In the genomic region with DNA sequence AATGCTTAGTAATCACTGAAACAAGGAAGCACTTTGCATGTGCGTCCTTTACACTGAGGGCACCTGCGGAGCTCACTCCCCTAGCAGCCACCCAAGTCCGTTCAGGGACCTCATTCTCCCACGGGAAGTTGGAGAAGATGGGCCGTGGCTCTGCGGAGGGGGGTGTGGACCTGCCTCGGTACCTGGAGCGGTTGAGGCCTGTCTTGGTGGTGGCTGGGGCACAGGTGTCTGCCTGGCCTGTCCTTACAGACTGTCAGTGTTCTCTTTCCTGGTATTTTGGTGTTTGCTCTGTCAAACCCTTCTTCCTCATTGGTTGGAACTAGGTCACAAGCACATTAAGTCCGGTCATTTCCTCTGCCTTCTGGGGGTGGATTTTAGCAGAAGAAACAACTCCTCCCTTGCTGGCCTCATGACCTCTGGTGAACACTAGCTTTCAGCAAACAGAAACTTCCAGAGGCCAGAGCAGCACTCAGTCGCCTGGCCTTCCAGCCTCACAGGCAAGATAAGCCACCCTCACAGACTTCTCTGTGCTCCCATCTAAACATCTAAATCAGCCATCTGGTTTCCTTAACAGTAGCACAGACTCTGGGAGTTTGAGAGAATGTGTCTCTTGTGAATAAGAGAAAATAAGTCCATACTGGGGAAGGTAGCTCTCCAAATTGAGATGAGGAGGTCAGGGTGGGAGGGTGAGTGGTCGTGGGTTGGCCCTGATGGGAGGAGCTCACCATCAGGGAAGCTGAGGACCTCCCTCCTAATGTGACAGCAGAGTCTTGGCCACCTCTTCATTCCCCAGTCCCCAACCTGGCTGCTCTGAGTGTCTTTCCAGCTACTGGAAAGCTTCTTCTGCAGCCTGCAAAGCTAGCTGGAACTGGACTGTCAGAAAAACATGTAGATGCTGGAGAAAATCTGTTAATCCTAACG, we compare ENCODE assay signal across 8 cellular contexts. TPM values are rescaled to one million over a fixed set of nuclear protein-coding genes. Genes with fewer than 3 reads are reported as not detected.
DNase-seq lines count a peak whose midpoint lies in the region; ATAC-seq and TF ChIP-seq lines count a peak whose summit lies in the region.

No MANE protein-coding gene starts in this region.

- DNase-seq in HFFc6: no peak
- no peak for DNase-seq in activated CD8-positive, alpha-beta T cell treated with anti-CD3 and anti-CD28 coated beads, Interleukin-2, amount 10 ng/mL, durations not matched to agents 7 days and 5 days
- DNase-seq in right cardiac atrium: peak; percentile 50 to 74 (median 62)
- no peak for DNase-seq in NCI-H526 treated with DMSO at 0.1 percent for 48 hours (lab: John Stamatoyannopoulos, UW)
- no peak for DNase-seq in NCI-H524 (lab: John Stamatoyannopoulos, UW)

- H3K27ac ChIP-seq in right cardiac atrium (ENCODE audit: low read length): peak overlapping the region; percentile 71
- H3K27ac ChIP-seq in skin epidermis: peak overlapping the region in 14 of 21 experiments; percentile 37 to 78 (median 58)

- H3K4me1 Mint-ChIP-seq in HFFc6 (ENCODE audit: low read depth): peaks cover 33% of the 10 kb centered on the region
- H3K4me1 Mint-ChIP-seq in activated CD8-positive, alpha-beta T cell treated with anti-CD3 and anti-CD28 coated beads, Interleukin-2, amount 10 ng/mL, durations not matched to agents 7 days and 5 days (ENCODE audit: low read depth): peaks cover 27% of the 10 kb centered on the region

- POLR2A ChIA-PET in activated CD8-positive, alpha-beta T cell treated with anti-CD3 and anti-CD28 coated beads, Interleukin-2, amount 10 ng/mL, durations not matched to agents 7 days and 5 days (lab: Charles Lee): no interaction called here

- CTCF ChIA-PET in activated CD8-positive, alpha-beta T cell treated with anti-CD3 and anti-CD28 coated beads, Interleukin-2, amount 10 ng/mL, durations not matched to agents 7 days and 5 days (lab: Charles Lee): interaction anchor here (1.0 to 1.7 kb wide), 2 partner anchors 19 to 84 kb away, joined by 3 to 6 read pairs; no protein-coding TSS in a partner anchor

- H3K4me3 Mint-ChIP-seq in HFFc6: no peak overlapping the region
- H3K4me3 Mint-ChIP-seq in activated CD8-positive, alpha-beta T cell treated with anti-CD3 and anti-CD28 coated beads, Interleukin-2, amount 10 ng/mL, durations not matched to agents 7 days and 5 days: no peak overlapping the region

- TF ChIP-seq CTCF in HFFc6 (IDR thresholded peaks at IDR 0.05): no peak

- H3K4me3 ChIP-seq in right cardiac atrium (ENCODE audit: low read length): no peak overlapping the region
- H3K4me3 ChIP-seq in skin epidermis: no peak overlapping the region

- no peaks in the 10 kb centered on the region for H3K36me3 Mint-ChIP-seq in HFFc6 (ENCODE audit: low read depth)
- H3K36me3 Mint-ChIP-seq in activated CD8-positive, alpha-beta T cell treated with anti-CD3 and anti-CD28 coated beads, Interleukin-2, amount 10 ng/mL, durations not matched to agents 7 days and 5 days (ENCODE audit: low read depth): peaks cover 18% of the 10 kb centered on the region

- H3K27me3 Mint-ChIP-seq in HFFc6 (ENCODE audit: insufficient read depth): no peaks in the 10 kb centered on the region; the same call in none of the 2 replicates
- no peaks in the 10 kb centered on the region for H3K27me3 Mint-ChIP-seq in activated CD8-positive, alpha-beta T cell treated with anti-CD3 and anti-CD28 coated beads, Interleukin-2, amount 10 ng/mL, durations not matched to agents 7 days and 5 days (ENCODE audit: low read depth)

- 53% methylated on average over 12 of the region's 12 CpGs for WGBS in right cardiac atrium

- no peaks in the 10 kb centered on the region for H3K27me3 ChIP-seq in right cardiac atrium (ENCODE audit: control insufficient read depth, insufficient read depth)

- H3K9me3 Mint-ChIP-seq in HFFc6: no peaks in the 10 kb centered on the region
- no peaks in the 10 kb centered on the region for H3K9me3 Mint-ChIP-seq in activated CD8-positive, alpha-beta T cell treated with anti-CD3 and anti-CD28 coated beads, Interleukin-2, amount 10 ng/mL, durations not matched to agents 7 days and 5 days (ENCODE audit: insufficient read depth)

- no peaks in the 10 kb centered on the region for H3K9me3 ChIP-seq in right cardiac atrium (ENCODE audit: control insufficient read depth, low read length)

- intact Hi-C loops in right cardiac atrium (cut with DNase I): loop anchor here in 1 of 4 donors (10.0 kb wide), 1 partner anchor 117 kb away; the partner anchor contains the start of gene LZTR1

- peaks cover 8% of the 10 kb centered on the region for H3K4me1 ChIP-seq in right cardiac atrium (ENCODE audit: control insufficient read depth, insufficient read depth, low read length)

- no peak for ATAC-seq in activated CD8-positive, alpha-beta T cell treated with anti-CD3 and anti-CD28 coated beads, Interleukin-2, amount 10 ng/mL, durations not matched to agents 7 days and 5 days
- ATAC-seq in right cardiac atrium: peak; percentile 88 to 95
- ATAC-seq in GM18867 (IDR thresholded peaks at IDR 0.05; ENCODE audit: unreplicated experiment): no peak
- ATAC-seq in GM19452 (IDR thresholded peaks at IDR 0.05; ENCODE audit: unreplicated experiment): no peak

- H3K27ac Mint-ChIP-seq in HFFc6: peak overlapping the region; percentile 59
- peak overlapping the region; percentile 17 for H3K27ac Mint-ChIP-seq in activated CD8-positive, alpha-beta T cell treated with anti-CD3 and anti-CD28 coated beads, Interleukin-2, amount 10 ng/mL, durations not matched to agents 7 days and 5 days

RNA-seq across cellular contexts. Expression of gene SNAP29, which starts 8.6 kb away (rescaled TPM):
- total RNA-seq in HFFc6 (2021; fragmentation: NEBNext Ultra II Directional; extraction: Animal tissue kit (Norgen Biotek cat#: 25700)): 10 to 100 TPM; 34.2 to 40.7 (median 38.0) TPM
- 10 to 100 TPM; 30.7 to 32.3 TPM for total RNA-seq in activated CD8-positive, alpha-beta T cell treated with anti-CD3 and anti-CD28 coated beads, Interleukin-2, amount 10 ng/mL, durations not matched to agents 7 days and 5 days
- total RNA-seq in right cardiac atrium: 10 to 100 TPM; 25.1 to 27.8 (median 26.5) TPM
- polyA plus RNA-seq in right cardiac atrium: 18.8 TPM

RNA-seq across cellular contexts. Expression of gene PI4KA, which starts 8.8 kb away (rescaled TPM):
- 10 to 100 TPM; 51.0 to 61.3 (median 57.2) TPM for total RNA-seq in HFFc6 (2021; fragmentation: NEBNext Ultra II Directional; extraction: Animal tissue kit (Norgen Biotek cat#: 25700))
- 100 to 1,000 TPM; 112 to 120 TPM for total RNA-seq in activated CD8-positive, alpha-beta T cell treated with anti-CD3 and anti-CD28 coated beads, Interleukin-2, amount 10 ng/mL, durations not matched to agents 7 days and 5 days
- total RNA-seq in right cardiac atrium: 10 to 100 TPM; 50.9 to 61.9 (median 53.2) TPM
- 31.3 TPM for polyA plus RNA-seq in right cardiac atrium

RNA-seq across cellular contexts. Expression of gene CRKL, which starts 49.8 kb away (rescaled TPM):
- total RNA-seq in HFFc6 (2021; fragmentation: NEBNext Ultra II Directional; extraction: Animal tissue kit (Norgen Biotek cat#: 25700)): 10 to 100 TPM; 44.0 to 51.5 (median 47.6) TPM
- 10 to 100 TPM; 87.0 to 87.4 TPM for total RNA-seq in activated CD8-positive, alpha-beta T cell treated with anti-CD3 and anti-CD28 coated beads, Interleukin-2, amount 10 ng/mL, durations not matched to agents 7 days and 5 days
- total RNA-seq in right cardiac atrium: 10 to 100 TPM; 50.5 to 53.7 (median 52.0) TPM
- 20.8 TPM for polyA plus RNA-seq in right cardiac atrium

Comparison
In these comparisons a context has a peak if more than half of its experiments do, and no peak if none do; other contexts are left out.
1. DNase-seq: peak in right cardiac atrium (3 of 3); none in HFFc6 (single experiment), activated CD8-positive, alpha-beta T cell treated with anti-CD3 and anti-CD28 coated beads, Interleukin-2, amount 10 ng/mL, durations not matched to agents 7 days and 5 days (single experiment), NCI-H526 treated with DMSO at 0.1 percent for 48 hours (single experiment) and NCI-H524 (0 of 2).
2. ATAC-seq: peak in right cardiac atrium (2 of 2); none in activated CD8-positive, alpha-beta T cell treated with anti-CD3 and anti-CD28 coated beads, Interleukin-2, amount 10 ng/mL, durations not matched to agents 7 days and 5 days (single experiment), GM18867 (single experiment) and GM19452 (single experiment).